In the genomic region with DNA sequence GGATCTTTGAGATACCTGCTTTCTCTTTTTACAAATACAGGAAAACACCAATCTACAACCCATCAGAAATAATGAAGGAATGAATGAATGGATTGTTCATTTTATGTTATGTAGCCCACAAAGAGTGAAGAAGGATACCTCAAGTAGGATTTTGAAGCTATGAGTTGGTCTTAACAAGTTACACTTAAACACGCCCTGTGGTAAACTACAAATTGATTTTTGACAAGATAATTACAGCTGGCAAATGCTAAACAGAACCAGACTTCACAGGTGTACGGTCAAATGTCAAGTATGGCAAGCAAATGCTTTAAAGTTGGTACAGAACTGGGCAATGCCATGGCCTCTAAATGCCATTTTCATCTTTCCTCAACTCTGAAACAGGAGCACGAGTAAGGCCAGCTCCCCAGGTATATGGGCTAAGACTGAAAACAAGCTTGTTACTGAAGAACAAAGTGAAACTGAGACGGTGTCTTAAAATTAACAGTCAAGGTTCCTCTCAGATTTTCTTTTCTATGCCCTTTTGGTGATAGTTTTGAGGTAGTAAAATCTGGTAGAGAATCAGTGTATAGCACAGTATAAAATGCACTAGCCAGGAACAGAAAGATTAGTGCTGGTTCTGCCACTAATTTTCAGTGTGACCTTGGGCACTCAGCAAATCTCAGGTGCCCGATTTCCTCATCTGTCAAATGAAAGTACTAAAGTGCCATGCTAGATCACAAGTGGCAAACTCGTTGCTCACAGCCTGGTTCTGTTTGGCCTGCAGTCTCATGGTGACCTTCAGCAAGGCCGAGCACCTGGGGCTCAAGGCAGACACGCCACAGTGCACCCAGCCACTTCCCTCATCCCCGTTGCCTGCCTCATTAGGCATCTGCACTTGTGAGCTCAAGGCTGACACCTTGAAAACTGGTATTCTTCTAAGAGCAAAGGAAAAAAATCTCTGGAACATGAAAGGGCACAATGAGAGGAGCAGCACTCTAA, we compare ENCODE assay signal across 10 cellular contexts. TPM values are rescaled to one million over a fixed set of nuclear protein-coding genes. Genes with fewer than 3 reads are reported as not detected.
DNase-seq lines count a peak whose midpoint lies in the region; ATAC-seq and TF ChIP-seq lines count a peak whose summit lies in the region.
"Had no signal": no experiment of that assay in that cellular context is flagged by ENCODE, and none has a peak within 500 bp of the region (broad histone marks: within the 10 kb centered on the region; RNA-seq: fewer than 3 reads in every experiment).

No MANE protein-coding gene starts in this region.

- POLR2A ChIA-PET in CD8-positive, alpha-beta T cell (lab: Charles Lee): interaction anchor here (1.1 to 3.0 kb wide), 2 partner anchors 9 to 11 kb away, joined by 3 to 17 read pairs; a partner anchor contains a TSS
- POLR2A ChIA-PET in RWPE1 (lab: Yijun Ruan, JAX; ENCODE audit: low non-redundant PET): no interaction called here

- ATAC-seq in CD8-positive, alpha-beta T cell: no peak
- ATAC-seq in GM19397 (IDR thresholded peaks at IDR 0.05; ENCODE audit: unreplicated experiment) (peak; percentile 71), HG03039 (IDR thresholded peaks at IDR 0.05; ENCODE audit: unreplicated experiment) (no peak)

- no peak for TF ChIP-seq CTCF in CD8-positive, alpha-beta T cell (IDR thresholded peaks at IDR 0.05)
- no peak for TF ChIP-seq CTCF in RWPE1 (conservative IDR thresholded peaks at IDR 0.05; ENCODE audit: low read depth)

- H3K27me3 Mint-ChIP-seq in CD8-positive, alpha-beta T cell (ENCODE audit: low read depth): no peaks in the 10 kb centered on the region

- DNase-seq in CD8-positive, alpha-beta T cell: no peak
- peak; percentile 53 for DNase-seq in glomerular visceral epithelial cell (ENCODE audit: extremely low spot score)
- DNase-seq in DMS153 treated with DMSO at 0.1 percent for 48 hours (lab: John Stamatoyannopoulos, UW; ENCODE audit: unreplicated experiment): no peak
- no peak for DNase-seq in RWPE1 (ENCODE audit: low spot score)
- no peak for DNase-seq in NCI-H2196 (lab: John Stamatoyannopoulos, UW; ENCODE audit: unreplicated experiment)
- DNase-seq: NCI-H1436 treated with DMSO at 0.1 percent for 48 hours had no signal

- peak overlapping the region; percentile 91 for H3K27ac Mint-ChIP-seq in CD8-positive, alpha-beta T cell

- no peaks in the 10 kb centered on the region for H3K36me3 ChIP-seq in CD8-positive, alpha-beta T cell (ENCODE audit: insufficient read depth, low read length)
- peaks cover 85% of the 10 kb centered on the region for H3K36me3 ChIP-seq in KOPT-K1 (ENCODE audit: insufficient read depth, low read length)

- H3K4me1 Mint-ChIP-seq in CD8-positive, alpha-beta T cell (ENCODE audit: low read depth): peaks cover 54% of the 10 kb centered on the region

- H3K4me1 ChIP-seq in CD8-positive, alpha-beta T cell (ENCODE audit: insufficient read depth, low read length): peaks cover 18% of the 10 kb centered on the region

- H3K4me3 Mint-ChIP-seq in CD8-positive, alpha-beta T cell: peak overlapping the region; percentile 72

- intact Hi-C loops in CD8-positive, alpha-beta T cell (cut with DNase I, micrococcal nuclease): no loop called here

- no peak overlapping the region for H3K27ac ChIP-seq in CD8-positive, alpha-beta T cell (ENCODE audit: low read depth, low read length)
- peak overlapping the region; percentile 49 for H3K27ac ChIP-seq in KOPT-K1 (ENCODE audit: low read depth, low read length, poor library complexity, severe bottlenecking)
- no peak overlapping the region for H3K27ac ChIP-seq in RWPE1

- no peaks in the 10 kb centered on the region for H3K9me3 Mint-ChIP-seq in CD8-positive, alpha-beta T cell

- H3K9me3 ChIP-seq in CD8-positive, alpha-beta T cell (ENCODE audit: low read length): no peaks in the 10 kb centered on the region
- no peaks in the 10 kb centered on the region for H3K9me3 ChIP-seq in KOPT-K1 (ENCODE audit: insufficient read depth, low read length, poor library complexity, severe bottlenecking)
- H3K9me3 ChIP-seq: SJSA1 had no signal

- no peaks in the 10 kb centered on the region for H3K27me3 ChIP-seq in CD8-positive, alpha-beta T cell (ENCODE audit: insufficient read depth, low read length)
- H3K27me3 ChIP-seq: SJSA1 had no signal

- CTCF ChIA-PET in CD8-positive, alpha-beta T cell (lab: Charles Lee): interaction anchor here (0.6 to 6.0 kb wide), 3 partner anchors 9 to 19 kb away, joined by 3 to 30 read pairs (median 4); a partner anchor contains a TSS
- CTCF ChIA-PET in RWPE1 (lab: Yijun Ruan, JAX): no interaction called here

- no peak overlapping the region for H3K4me3 ChIP-seq in CD8-positive, alpha-beta T cell (ENCODE audit: low read depth, low read length)
- H3K4me3 ChIP-seq: SJSA1 had no signal

- peaks cover 69% of the 10 kb centered on the region for H3K36me3 Mint-ChIP-seq in CD8-positive, alpha-beta T cell

RNA-seq across cellular contexts. Expression of a gene that starts 9.5 kb away (rescaled TPM):
- 1 to 10 TPM; 5.1 to 5.6 TPM for total RNA-seq in CD8-positive, alpha-beta T cell

RNA-seq across cellular contexts. Expression of a gene that starts 39.2 kb away (rescaled TPM):
- 10 to 100 TPM; 10.8 to 11.6 TPM for total RNA-seq in CD8-positive, alpha-beta T cell
